Comparison of ENCODE assay signal across 2 cellular contexts in the genomic region with DNA sequence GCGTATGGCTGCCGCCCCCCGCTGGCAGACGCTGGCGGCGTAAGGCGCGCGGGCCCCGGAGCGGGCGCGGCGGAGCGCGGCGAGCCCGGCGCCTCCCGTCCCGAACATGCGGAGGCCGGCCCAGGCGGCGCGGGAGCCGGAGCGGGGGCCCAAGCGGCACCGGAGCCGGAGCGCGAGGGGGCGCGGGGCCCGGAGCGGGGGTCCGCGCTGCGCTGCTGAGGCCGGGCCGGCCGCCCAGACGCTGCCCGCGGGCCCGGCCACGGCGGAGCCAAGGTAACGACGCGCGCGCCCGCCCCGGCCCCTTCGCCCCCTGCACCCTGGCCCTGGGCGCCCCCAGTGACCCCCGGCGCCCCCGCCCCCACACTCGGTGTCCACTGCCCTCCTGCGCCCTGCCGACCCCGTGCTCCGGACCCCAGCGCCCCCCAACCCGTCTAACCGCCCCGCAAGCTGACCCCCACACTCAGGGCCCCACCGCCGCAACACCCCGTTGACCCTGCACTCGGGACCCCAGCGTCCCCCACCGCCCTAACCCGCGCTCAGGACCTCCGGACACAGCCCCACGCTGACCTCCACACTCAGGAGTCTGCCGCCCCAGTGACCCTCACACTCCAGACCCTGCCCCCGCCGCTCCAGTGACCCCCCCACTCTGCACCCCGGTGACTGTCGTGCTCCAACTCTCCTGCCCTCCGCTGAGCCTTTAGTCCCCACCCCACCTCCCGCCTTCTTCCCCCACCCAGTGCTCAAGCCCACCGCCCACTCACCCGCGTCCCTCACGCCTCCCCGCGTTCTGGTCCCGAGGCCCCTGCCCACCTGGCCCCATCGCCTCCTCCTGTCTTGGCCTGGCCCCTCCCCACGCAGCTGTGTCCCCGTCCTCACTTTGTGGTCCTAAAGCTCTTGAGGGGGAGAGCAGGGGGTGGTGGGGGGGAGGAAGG.
TF ChIP-seq lines count a peak whose summit lies in the region.

Gene CSNK1G2 (plus strand): TSS at position 27 of the 932 bp plus-strand sequence. CDS start 28,601 bp downstream, outside the sequence.

TF ChIP-seq in GM23338, 12 proteins besides CTCF, POLR2A, EP300 and RAD21 (continued from another document):
- TF ChIP-seq, protein P1, sequence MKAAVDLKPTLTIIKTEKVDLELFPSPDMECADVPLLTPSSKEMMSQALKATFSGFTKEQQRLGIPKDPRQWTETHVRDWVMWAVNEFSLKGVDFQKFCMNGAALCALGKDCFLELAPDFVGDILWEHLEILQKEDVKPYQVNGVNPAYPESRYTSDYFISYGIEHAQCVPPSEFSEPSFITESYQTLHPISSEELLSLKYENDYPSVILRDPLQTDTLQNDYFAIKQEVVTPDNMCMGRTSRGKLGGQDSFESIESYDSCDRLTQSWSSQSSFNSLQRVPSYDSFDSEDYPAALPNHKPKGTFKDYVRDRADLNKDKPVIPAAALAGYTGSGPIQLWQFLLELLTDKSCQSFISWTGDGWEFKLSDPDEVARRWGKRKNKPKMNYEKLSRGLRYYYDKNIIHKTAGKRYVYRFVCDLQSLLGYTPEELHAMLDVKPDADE (IDR thresholded peaks at IDR 0.05), result no peak
- TF ChIP-seq JUNB (IDR thresholded peaks at IDR 0.05; ENCODE audit: unreplicated experiment) (no peak), STAT1 (IDR thresholded peaks at IDR 0.05; ENCODE audit: unreplicated experiment) (no peak), EZH2 (IDR thresholded peaks at IDR 0.05; ENCODE audit: low read depth, unreplicated experiment) (no peak), NANOG (IDR thresholded peaks at IDR 0.05; ENCODE audit: borderline replicate concordance) (no peak), ZNF114 (CRISPR knock-in tag; IDR thresholded peaks at IDR 0.05) (no peak), ZNF331 (CRISPR knock-in tag; IDR thresholded peaks at IDR 0.05; ENCODE audit: low read depth) (no peak), ZNF462 (CRISPR knock-in tag; IDR thresholded peaks at IDR 0.05) (no peak), EZH2phosphoT487 (IDR thresholded peaks at IDR 0.05; ENCODE audit: unreplicated experiment) (no peak), CREB1 (CRISPR knock-in tag; IDR thresholded peaks at IDR 0.05; ENCODE audit: low read depth) (no peak), POLR2AphosphoS5 (IDR thresholded peaks at IDR 0.05; ENCODE audit: low read depth) (no peak)

TF ChIP-seq in SK-N-SH treated with all-trans-retinoic acid at 6 μM for 48 hours, 23 proteins besides CTCF, POLR2A, EP300 and RAD21 (continued from another document):
- TF ChIP-seq, protein P2, sequence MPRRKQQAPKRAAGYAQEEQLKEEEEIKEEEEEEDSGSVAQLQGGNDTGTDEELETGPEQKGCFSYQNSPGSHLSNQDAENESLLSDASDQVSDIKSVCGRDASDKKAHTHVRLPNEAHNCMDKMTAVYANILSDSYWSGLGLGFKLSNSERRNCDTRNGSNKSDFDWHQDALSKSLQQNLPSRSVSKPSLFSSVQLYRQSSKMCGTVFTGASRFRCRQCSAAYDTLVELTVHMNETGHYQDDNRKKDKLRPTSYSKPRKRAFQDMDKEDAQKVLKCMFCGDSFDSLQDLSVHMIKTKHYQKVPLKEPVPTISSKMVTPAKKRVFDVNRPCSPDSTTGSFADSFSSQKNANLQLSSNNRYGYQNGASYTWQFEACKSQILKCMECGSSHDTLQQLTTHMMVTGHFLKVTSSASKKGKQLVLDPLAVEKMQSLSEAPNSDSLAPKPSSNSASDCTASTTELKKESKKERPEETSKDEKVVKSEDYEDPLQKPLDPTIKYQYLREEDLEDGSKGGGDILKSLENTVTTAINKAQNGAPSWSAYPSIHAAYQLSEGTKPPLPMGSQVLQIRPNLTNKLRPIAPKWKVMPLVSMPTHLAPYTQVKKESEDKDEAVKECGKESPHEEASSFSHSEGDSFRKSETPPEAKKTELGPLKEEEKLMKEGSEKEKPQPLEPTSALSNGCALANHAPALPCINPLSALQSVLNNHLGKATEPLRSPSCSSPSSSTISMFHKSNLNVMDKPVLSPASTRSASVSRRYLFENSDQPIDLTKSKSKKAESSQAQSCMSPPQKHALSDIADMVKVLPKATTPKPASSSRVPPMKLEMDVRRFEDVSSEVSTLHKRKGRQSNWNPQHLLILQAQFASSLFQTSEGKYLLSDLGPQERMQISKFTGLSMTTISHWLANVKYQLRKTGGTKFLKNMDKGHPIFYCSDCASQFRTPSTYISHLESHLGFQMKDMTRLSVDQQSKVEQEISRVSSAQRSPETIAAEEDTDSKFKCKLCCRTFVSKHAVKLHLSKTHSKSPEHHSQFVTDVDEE (CRISPR knock-in tag; IDR thresholded peaks at IDR 0.05), result no peak
- TF ChIP-seq OSR1 (CRISPR knock-in tag; IDR thresholded peaks at IDR 0.05), result no peak
- no peak for TF ChIP-seq ZNF8 (CRISPR knock-in tag; IDR thresholded peaks at IDR 0.05)
- no peak for TF ChIP-seq ZFP3 (CRISPR knock-in tag; IDR thresholded peaks at IDR 0.05)
- no peak for TF ChIP-seq GLIS3 (CRISPR knock-in tag; IDR thresholded peaks at IDR 0.05)
- no peak for TF ChIP-seq ZFP30 (CRISPR knock-in tag; IDR thresholded peaks at IDR 0.05)
- TF ChIP-seq ZNF70 (CRISPR knock-in tag; IDR thresholded peaks at IDR 0.05), result no peak
- no peak for TF ChIP-seq ARNTL (CRISPR knock-in tag; IDR thresholded peaks at IDR 0.05; ENCODE audit: borderline replicate concordance, low read depth)
- no peak for TF ChIP-seq PATZ1 (CRISPR knock-in tag; IDR thresholded peaks at IDR 0.05; ENCODE audit: borderline replicate concordance)
- TF ChIP-seq ESRRG (CRISPR knock-in tag; IDR thresholded peaks at IDR 0.05), result no peak
- TF ChIP-seq ISL1 (CRISPR knock-in tag; IDR thresholded peaks at IDR 0.05), result no peak
- no peak for TF ChIP-seq ZNF565 (CRISPR knock-in tag; conservative IDR thresholded peaks at IDR 0.05; ENCODE audit: low read depth)
- TF ChIP-seq CREB5 (CRISPR knock-in tag; IDR thresholded peaks at IDR 0.05; ENCODE audit: low read depth), result no peak
- TF ChIP-seq CSDC2 (CRISPR knock-in tag; IDR thresholded peaks at IDR 0.05), result no peak
- TF ChIP-seq BACH2 (CRISPR knock-in tag; IDR thresholded peaks at IDR 0.05; ENCODE audit: borderline replicate concordance), result no peak
